8 cellular contexts compared by ENCODE assay signal in genomic region chr15:66700802-66701421, GRCh38. TPM values are rescaled to one million over a fixed set of nuclear protein-coding genes. Genes with fewer than 3 reads are reported as not detected.
A peak's percentile ranks its signal among the peaks of the same experiment; 100 is the strongest.
DNase-seq lines count a peak whose midpoint lies in the region; FAIRE-seq lines count a peak whose summit lies in the region.

No MANE protein-coding gene starts in this region.

- FAIRE-seq in GM19239 (lab: Jason Lieb, UNC): peak; percentile 37

- 0% methylated on average over 38 of the region's 68 CpGs for WGBS in mesenchymal stem cell

- peak overlapping the region; percentile 90 for H2AFZ ChIP-seq in mesenchymal stem cell (ENCODE audit: low read depth, low read length)

- H4K8ac ChIP-seq in mesenchymal stem cell (ENCODE audit: low read length): peak overlapping the region; percentile 95

- peak overlapping the region; percentile 92 for H3K4me2 ChIP-seq in mesenchymal stem cell (ENCODE audit: low read length, poor library complexity, severe bottlenecking)

- no peak overlapping the region for H2AK5ac ChIP-seq in mesenchymal stem cell (ENCODE audit: low read length, severe bottlenecking)

- H3K36me3 ChIP-seq in mesenchymal stem cell (ENCODE audit: control insufficient read depth in 1 of 2, insufficient read depth in 2 of 2, low read depth in 1 of 2, low read length in 2 of 2): peaks cover 0 to 18% of the 10 kb centered on the region in 2 experiments

- peak overlapping the region; percentile 86 for H4K91ac ChIP-seq in mesenchymal stem cell (ENCODE audit: low read length)

- peak overlapping the region in 1 of 2 experiments; percentile 91 for H3K14ac ChIP-seq in mesenchymal stem cell (ENCODE audit: low read length in 2 of 2)

- H3K9ac ChIP-seq in mesenchymal stem cell (ENCODE audit: low read length): peak overlapping the region; percentile 86

- H2BK5ac ChIP-seq in mesenchymal stem cell (ENCODE audit: low read depth, low read length, poor library complexity, severe bottlenecking): no peak overlapping the region

- peak overlapping the region; percentile 94 for H2BK15ac ChIP-seq in mesenchymal stem cell (ENCODE audit: low read depth, poor library complexity, severe bottlenecking)

- peaks cover 25% of the 10 kb centered on the region for H3K4me1 ChIP-seq in mesenchymal stem cell (ENCODE audit: control insufficient read depth, insufficient read depth, low read depth, low read length)

- H3K27ac ChIP-seq in mesenchymal stem cell (ENCODE audit: low read length, poor library complexity, severe bottlenecking): peak overlapping the region; percentile 87

- no peaks in the 10 kb centered on the region for H3K27me3 ChIP-seq in mesenchymal stem cell (ENCODE audit: control insufficient read depth in 1 of 2, insufficient read depth in 1 of 2, low read length in 2 of 2)

- peak overlapping the region in 1 of 2 experiments; percentile 70 for H3K23ac ChIP-seq in mesenchymal stem cell (ENCODE audit: low read length in 2 of 2)

- peak; percentile 82 for DNase-seq in Ammon's horn (ENCODE audit: low spot score)
- peak; percentile 91 for DNase-seq in GM19239 (ENCODE audit: insufficient read length, low spot score)
- DNase-seq in HK-2 (ENCODE audit: unreplicated experiment): peak; percentile 92
- peak; percentile 49 for DNase-seq in NK-92 (lab: John Stamatoyannopoulos, UW; ENCODE audit: unreplicated experiment)
- peak; percentile 29 to 73 for DNase-seq in activated CD8-positive, alpha-beta memory T cell treated with anti-CD3 and anti-CD28 coated beads for 1 hour (ENCODE audit: extremely low read depth in 1 of 2, low read depth in 1 of 2)
- DNase-seq in effector CD8-positive, alpha-beta T cell (lab: John Stamatoyannopoulos, UW): peak; percentile 84
- peak; percentile 97 for DNase-seq in mesenchymal stem cell
- DNase-seq in stimulated activated CD8-positive, alpha-beta memory T cell treated with anti-CD3 and anti-CD28 coated beads, Interleukin-12 subunit alpha, Interleukin-12 subunit beta, amount 100 ng/mL, for 1 hour (ENCODE audit: low read depth): peak; percentile 56

- peak overlapping the region; percentile 90 to 93 for H3K18ac ChIP-seq in mesenchymal stem cell (ENCODE audit: low read depth in 1 of 2, low read length in 2 of 2)

- H2BK120ac ChIP-seq in mesenchymal stem cell (ENCODE audit: low read depth, low read length): peak overlapping the region; percentile 95

- no peaks in the 10 kb centered on the region for H3K9me3 ChIP-seq in mesenchymal stem cell (ENCODE audit: control insufficient read depth, low read length)

- peak overlapping the region; percentile 83 to 90 for H2BK12ac ChIP-seq in mesenchymal stem cell (ENCODE audit: low read length in 2 of 2)

- H3K4ac ChIP-seq in mesenchymal stem cell (ENCODE audit: low read depth in 1 of 2, low read length in 2 of 2): peak overlapping the region; percentile 66 to 93

- H3K79me1 ChIP-seq in mesenchymal stem cell (replicated peaks; ENCODE audit: low read length, poor library complexity, severe bottlenecking): peaks cover 9% of the 10 kb centered on the region

- H3K4me3 ChIP-seq in mesenchymal stem cell (ENCODE audit: insufficient read depth in 1 of 2, low read depth in 1 of 2, low read length in 2 of 2): peak overlapping the region; percentile 63 to 92

RNA-seq across cellular contexts. Expression of gene SMAD6, which starts 1.1 kb away (rescaled TPM):
- 5.5 TPM for polyA plus RNA-seq in mesenchymal stem cell (2013, experiment 1 of 2)
- polyA plus RNA-seq in mesenchymal stem cell (2013, experiment 2 of 2): 5.6 TPM

Comparison
In these comparisons a context has a peak if more than half of its experiments do, and no peak if none do; other contexts are left out.
1. Peak in every context shown above with its lines: DNase-seq, H3K4me3 ChIP-seq and H3K27ac ChIP-seq.